ENCODE assay signal across 15 cellular contexts in the genomic region with DNA sequence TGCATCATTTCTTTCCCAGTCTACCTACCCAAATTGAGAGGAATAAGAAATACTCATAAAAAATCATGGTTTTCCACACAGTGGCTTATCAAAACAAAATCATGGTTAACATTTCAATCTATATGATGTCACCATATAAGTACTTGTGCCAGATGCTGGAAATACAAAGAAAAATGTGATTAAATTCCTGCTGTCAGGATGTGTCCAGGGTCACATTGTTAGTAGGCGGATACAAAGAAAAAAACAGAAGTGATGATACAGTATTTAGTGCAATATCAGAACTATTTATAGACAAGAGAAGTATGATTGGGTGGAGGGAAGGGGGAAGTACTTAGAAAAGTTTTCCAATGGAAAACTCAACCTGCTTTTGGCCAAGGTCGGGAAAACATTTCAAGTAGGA. TPM values are rescaled to one million over a fixed set of nuclear protein-coding genes. Genes with fewer than 3 reads are reported as not detected.
DNase-seq lines count a peak whose midpoint lies in the region; ATAC-seq and TF ChIP-seq lines count a peak whose summit lies in the region.
"Had no signal": no experiment of that assay in that cellular context is flagged by ENCODE, and none has a peak within 500 bp of the region (broad histone marks: within the 10 kb centered on the region; RNA-seq: fewer than 3 reads in every experiment).

No MANE protein-coding gene starts in this region.

- H3K36me3 ChIP-seq in brain microvascular endothelial cell (replicated peaks) (no peaks in the 10 kb centered on the region), aorta (ENCODE audit: control insufficient read depth in 1 of 2, insufficient read depth in 2 of 2, low read length in 1 of 2) (no peaks in the 10 kb centered on the region)
- H3K36me3 ChIP-seq: lower lobe of right lung had no signal

- H3K4me1 ChIP-seq in aorta (ENCODE audit: control insufficient read depth in 1 of 2, insufficient read depth in 2 of 2, low read length in 2 of 2): no peaks in the 10 kb centered on the region

- peak overlapping the region; percentile 38 for H3K4me3 Mint-ChIP-seq in HFFc6
- H3K4me3 Mint-ChIP-seq in stimulated activated naive B cell treated with anti-CD40 and anti-IgM and Interleukin-4, amounts not matched to agents 10 μg/mL and 1 μg/mL and 100 μg/mL, for 72 hours: no peak overlapping the region
- H3K4me3 Mint-ChIP-seq: activated CD4-positive, alpha-beta T cell treated with anti-CD3 and anti-CD28 coated beads, Interleukin-2, amount 10 ng/mL, durations not matched to agents 7 days and 5 days; activated T-cell treated with anti-CD3 and anti-CD28 coated beads, Interleukin-2, amount 50 U/mL, for 72 hours; natural killer cell had no signal

- H3K9me3 Mint-ChIP-seq in HFFc6: peaks cover 48% of the 10 kb centered on the region
- H3K9me3 Mint-ChIP-seq in stimulated activated naive B cell treated with anti-CD40 and anti-IgM and Interleukin-4, amounts not matched to agents 10 μg/mL and 1 μg/mL and 100 μg/mL, for 72 hours: peaks cover 11 to 16% of the 10 kb centered on the region in 2 donors

- no peaks in the 10 kb centered on the region for H3K27me3 ChIP-seq in brain microvascular endothelial cell (replicated peaks)
- H3K27me3 ChIP-seq in aorta (ENCODE audit: control insufficient read depth in 1 of 2, insufficient read depth in 2 of 2, low read length in 1 of 2): no peaks in the 10 kb centered on the region

- 37 to 40% methylated on average over 2 of the region's 2 CpGs for WGBS in aorta, 2 donors

- intact Hi-C loops in aorta (cut with DNase I): no loop called here

- peaks cover 18% of the 10 kb centered on the region for H3K27me3 Mint-ChIP-seq in HFFc6 (ENCODE audit: insufficient read depth)
- peaks cover 51 to 68% of the 10 kb centered on the region in 2 donors for H3K27me3 Mint-ChIP-seq in stimulated activated naive B cell treated with anti-CD40 and anti-IgM and Interleukin-4, amounts not matched to agents 10 μg/mL and 1 μg/mL and 100 μg/mL, for 72 hours

- H3K36me3 Mint-ChIP-seq in HFFc6 (ENCODE audit: low read depth): peaks cover 41% of the 10 kb centered on the region
- peaks cover 0 to 8% of the 10 kb centered on the region in 2 donors for H3K36me3 Mint-ChIP-seq in stimulated activated naive B cell treated with anti-CD40 and anti-IgM and Interleukin-4, amounts not matched to agents 10 μg/mL and 1 μg/mL and 100 μg/mL, for 72 hours

- peaks cover 40% of the 10 kb centered on the region for H3K4me1 Mint-ChIP-seq in HFFc6 (ENCODE audit: low read depth)
- peaks cover 1 to 13% of the 10 kb centered on the region in 2 donors for H3K4me1 Mint-ChIP-seq in stimulated activated naive B cell treated with anti-CD40 and anti-IgM and Interleukin-4, amounts not matched to agents 10 μg/mL and 1 μg/mL and 100 μg/mL, for 72 hours
- H3K4me1 Mint-ChIP-seq: activated CD4-positive, alpha-beta T cell treated with anti-CD3 and anti-CD28 coated beads, Interleukin-2, amount 10 ng/mL, durations not matched to agents 7 days and 5 days; natural killer cell had no signal

- H3K4me3 ChIP-seq in brain microvascular endothelial cell (ENCODE audit: low read depth, low read length): no peak overlapping the region
- no peak overlapping the region for H3K4me3 ChIP-seq in aorta (ENCODE audit: low read length in 2 of 2)
- H3K4me3 ChIP-seq: A549, lower lobe of right lung had no signal

- ATAC-seq in stimulated activated naive B cell treated with anti-CD40 and anti-IgM and Interleukin-4, amounts not matched to agents 10 μg/mL and 1 μg/mL and 100 μg/mL, for 72 hours (replicated peaks): no peak
- ATAC-seq in aorta (ENCODE audit: low FRiP score): no peak
- ATAC-seq: A549; activated T-cell treated with anti-CD3 and anti-CD28 coated beads, Interleukin-2, amount 50 U/mL, for 72 hours; natural killer cell had no signal

- peak overlapping the region; percentile 17 for H3K27ac Mint-ChIP-seq in HFFc6
- H3K27ac Mint-ChIP-seq in stimulated activated naive B cell treated with anti-CD40 and anti-IgM and Interleukin-4, amounts not matched to agents 10 μg/mL and 1 μg/mL and 100 μg/mL, for 72 hours: no peak overlapping the region
- H3K27ac Mint-ChIP-seq: activated CD4-positive, alpha-beta T cell treated with anti-CD3 and anti-CD28 coated beads, Interleukin-2, amount 10 ng/mL, durations not matched to agents 7 days and 5 days; activated T-cell treated with anti-CD3 and anti-CD28 coated beads, Interleukin-2, amount 50 U/mL, for 72 hours; natural killer cell had no signal

- TF ChIP-seq CTCF in HFFc6 (IDR thresholded peaks at IDR 0.05): no peak
- TF ChIP-seq CTCF in brain microvascular endothelial cell (IDR thresholded peaks at IDR 0.05; ENCODE audit: low read depth, low read length, missing control alignments): no peak

- H3K9me3 ChIP-seq in aorta (ENCODE audit: control insufficient read depth, low read length): no peaks in the 10 kb centered on the region

- in situ Hi-C loops in brain microvascular endothelial cell (cut with HindIII; ENCODE audit: low pct_ligation_motif_present, low sequenced_read_pairs): no loop called here

- peak; percentile 64 for DNase-seq in A172 (ENCODE audit: low spot score)
- peak; percentile 77 for DNase-seq in HFFc6
- DNase-seq in brain microvascular endothelial cell: peak; percentile 73
- DNase-seq in hepatic stellate cell (ENCODE audit: low spot score): peak; percentile 34
- no peak for DNase-seq in stimulated activated naive B cell treated with anti-CD40 and anti-IgM and Interleukin-4, amounts not matched to agents 10 μg/mL and 1 μg/mL and 100 μg/mL, for 72 hours
- DNase-seq in GF-D8 (lab: John Stamatoyannopoulos, UW): no peak
- DNase-seq in aorta: no peak
- DNase-seq in MV-4-11 (lab: John Stamatoyannopoulos, UW): no peak
- DNase-seq: activated CD4-positive, alpha-beta T cell treated with anti-CD3 and anti-CD28 coated beads, Interleukin-2, amount 10 ng/mL, durations not matched to agents 7 days and 5 days; activated T-cell treated with anti-CD3 and anti-CD28 coated beads, Interleukin-2, amount 50 U/mL, for 72 hours; lower lobe of right lung; natural killer cell; NCI-H1105; T1000 had no signal

- peak overlapping the region; percentile 17 for H3K27ac ChIP-seq in brain microvascular endothelial cell
- H3K27ac ChIP-seq in aorta (ENCODE audit: low read depth in 1 of 2, low read length in 2 of 2): no peak overlapping the region
- H3K27ac ChIP-seq: A549, lower lobe of right lung had no signal

RNA-seq across cellular contexts. Expression of a gene that starts 47.0 kb away (rescaled TPM):
- not detected in 2 replicates for total RNA-seq in A172 (2014; rRNA removed; shearing (Covaris generic))
- not detected for total RNA-seq in HFFc6 (2021; fragmentation: NEBNext Ultra II Directional; extraction: Animal tissue kit (Norgen Biotek cat#: 25700))
- not detected for total RNA-seq in aorta
- polyA plus RNA-seq in aorta: not detected
- total RNA-seq: activated CD4-positive, alpha-beta T cell treated with anti-CD3 and anti-CD28 coated beads, Interleukin-2, amount 10 ng/mL, durations not matched to agents 7 days and 5 days; activated T-cell treated with anti-CD3 and anti-CD28 coated beads, Interleukin-2, amount 50 U/mL, for 72 hours; lower lobe of right lung; natural killer cell had no signal
- polyA plus RNA-seq: A549 had no signal

Comparison
In these comparisons a context has a peak if more than half of its experiments do, and no peak if none do; other contexts are left out.
1. DNase-seq: peak in A172 (single experiment), HFFc6 (single experiment), brain microvascular endothelial cell (single experiment) and hepatic stellate cell (single experiment); none in stimulated activated naive B cell treated with anti-CD40 and anti-IgM and Interleukin-4, amounts not matched to agents 10 μg/mL and 1 μg/mL and 100 μg/mL, for 72 hours (single experiment), GF-D8 (single experiment), aorta (0 of 2) and MV-4-11 (single experiment).